In the genomic region with DNA sequence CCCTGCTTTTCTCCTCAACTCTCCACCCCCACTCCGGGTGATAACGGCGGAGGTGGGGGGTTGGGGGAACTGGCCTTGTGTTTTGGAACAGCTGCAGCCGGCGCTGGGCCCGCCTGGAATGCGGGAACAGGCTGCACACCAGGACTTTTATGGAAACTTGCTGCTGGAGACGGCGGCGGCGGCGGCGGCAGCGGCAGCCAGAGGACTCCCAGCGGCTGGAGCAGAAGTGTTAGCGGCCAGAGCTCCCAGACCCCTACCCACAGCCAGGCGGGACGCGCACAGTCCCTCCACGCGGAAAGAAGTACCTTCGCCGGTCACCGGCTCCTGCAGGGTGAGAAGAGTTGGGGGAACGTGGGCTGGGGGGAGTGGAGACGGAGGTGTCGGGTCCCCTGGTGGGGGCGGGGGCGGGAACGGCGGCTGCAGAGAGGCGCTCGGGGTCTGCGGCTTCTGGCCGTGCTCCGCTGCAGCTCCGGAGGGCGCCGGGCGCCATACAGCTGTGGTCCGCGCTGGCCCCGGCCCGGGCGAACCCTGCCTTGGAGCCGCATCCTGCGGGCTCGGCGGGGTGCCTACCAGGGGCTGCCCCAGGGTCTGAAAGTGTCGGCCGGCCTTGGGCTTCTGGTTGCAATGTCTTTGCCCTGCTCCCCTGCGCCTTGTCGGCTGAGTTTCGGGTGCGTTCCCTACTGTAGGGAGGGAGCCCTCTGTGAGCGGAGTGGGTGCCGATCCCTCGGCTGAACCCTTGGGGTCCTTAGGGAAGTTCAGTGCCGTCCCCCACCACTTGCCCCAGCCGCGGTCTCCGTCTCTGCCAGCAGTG, we compare ENCODE assay signal across 8 cellular contexts. TPM values are rescaled to one million over a fixed set of nuclear protein-coding genes. Genes with fewer than 3 reads are reported as not detected.
A peak's percentile ranks its signal among the peaks of the same experiment; 100 is the strongest.
DNase-seq lines count a peak whose midpoint lies in the region; ATAC-seq, FAIRE-seq and TF ChIP-seq lines count a peak whose summit lies in the region.

Gene NEXN, plus strand, starts transcription at position 196 of the 811 bp plus-strand sequence. CDS start 27,483 bp downstream, outside the sequence.

- SMC1A ChIA-PET in GM12878 (lab: Charles Lee; ENCODE audit: uncharacterized antibody, unreplicated experiment), result no interaction called here

- peaks cover 10% of the 10 kb centered on the region for H3K4me1 Mint-ChIP-seq in progenitor cell of endocrine pancreas (ENCODE audit: low read depth)

- RAD21 ChIA-PET in GM12878 (lab: Charles Lee; ENCODE audit: unreplicated experiment), result no interaction called here

- no peak for TF ChIP-seq EP300 in GM12878 (IDR thresholded peaks at IDR 0.05; ENCODE audit: borderline replicate concordance in 1 of 2, control insufficient read depth in 1 of 2, low read depth in 2 of 2, low read length in 2 of 2)

- TF ChIP-seq POLR2A in GM12878 (IDR thresholded peaks at IDR 0.05; ENCODE audit: low read depth, low read length), result no peak

- peak within 1 kb of the TSS; percentile 98 for H3K27ac Mint-ChIP-seq in progenitor cell of endocrine pancreas

- peak within 1 kb of the TSS; percentile 92 for H3K4me3 Mint-ChIP-seq in progenitor cell of endocrine pancreas (ENCODE audit: low read depth)

- H3K9me2 ChIP-seq in PC-9 (ENCODE audit: insufficient read depth) (no peaks in the 10 kb centered on the region), hepatocyte (replicated peaks; ENCODE audit: insufficient read depth) (no peaks in the 10 kb centered on the region)

- H3K4me2 ChIP-seq in PC-9, result peak within 1 kb of the TSS; percentile 96
- H3K4me2 ChIP-seq in GM12878 (ENCODE audit: control insufficient read depth, insufficient read depth), result peak within 1 kb of the TSS; percentile 70
- H3K4me2 ChIP-seq in hepatocyte, result peak within 1 kb of the TSS; percentile 83

- no peaks in the 10 kb centered on the region for H3K9me3 Mint-ChIP-seq in progenitor cell of endocrine pancreas (ENCODE audit: low read depth)

- in situ Hi-C loops in GM12878 (cut with MboI), result no loop called here

- no peaks in the 10 kb centered on the region for H3K36me3 ChIP-seq in PC-9 (ENCODE audit: low read depth)
- no peaks in the 10 kb centered on the region for H3K36me3 ChIP-seq in GM12878 (ENCODE audit: control insufficient read depth in 2 of 2, insufficient read depth in 2 of 2, low read length in 1 of 2)
- H3K36me3 ChIP-seq in hepatocyte (replicated peaks; ENCODE audit: insufficient read depth, low read depth), result no peaks in the 10 kb centered on the region

- H3K27me3 ChIP-seq in PC-9 (ENCODE audit: insufficient read depth, low read depth) (no peaks in the 10 kb centered on the region), GM12878 (replicated peaks in 1 of 2; ENCODE audit: control insufficient read depth in 2 of 2, insufficient read depth in 2 of 2, low read length in 1 of 2) (no peaks in the 10 kb centered on the region; a peak in 1 of 4 replicates), hepatocyte (no peaks in the 10 kb centered on the region)

- no peaks in the 10 kb centered on the region for H3K79me2 ChIP-seq in PC-9 (ENCODE audit: low read depth)
- no peaks in the 10 kb centered on the region for H3K79me2 ChIP-seq in GM12878 (ENCODE audit: control insufficient read depth, insufficient read depth, low read length)
- H3K79me2 ChIP-seq in hepatocyte, result peaks cover 36% of the 10 kb centered on the region

- H3K9me3 ChIP-seq in PC-9 (ENCODE audit: insufficient read depth, low read depth) (no peaks in the 10 kb centered on the region), GM12878 (replicated peaks; ENCODE audit: control insufficient read depth, insufficient read depth, low read length) (no peaks in the 10 kb centered on the region), hepatocyte (ENCODE audit: low read depth) (no peaks in the 10 kb centered on the region)

- WGBS in GM12878 (ENCODE audit: insufficient coverage, insufficient replicate concordance, low lambda C conversion rate, missing lambda C conversion rate), result 3% methylated on average over 54 of the region's 62 CpGs
- WGBS in hepatocyte (ENCODE audit: low lambda C conversion rate, missing lambda C conversion rate), result under 1% methylated on average over 43 of the region's 62 CpGs

- intact Hi-C loops in PC-9 (cut with micrococcal nuclease; ENCODE audit: unreplicated experiment), result no loop called here
- intact Hi-C loops in GM12878 (cut with micrococcal nuclease; ENCODE audit: unreplicated experiment), result no loop called here

- H3K4me3 ChIP-seq in PC-9 (peak within 1 kb of the TSS; percentile 82), GM12878 (peak within 1 kb of the TSS; percentile 62), hepatocyte (peak within 1 kb of the TSS; percentile 84)

- H4K20me1 ChIP-seq in PC-9 (ENCODE audit: insufficient read depth), result no peaks in the 10 kb centered on the region
- H4K20me1 ChIP-seq in GM12878 (ENCODE audit: control insufficient read depth, insufficient read depth), result no peaks in the 10 kb centered on the region
- no peaks in the 10 kb centered on the region for H4K20me1 ChIP-seq in hepatocyte (ENCODE audit: insufficient read depth, poor library complexity, severe bottlenecking)

- no peak for FAIRE-seq in GM12878 (lab: Jason Lieb, UNC)

- BruUV-seq in PC-9 (replicated peaks; lab: Mats Ljungman, UMichigan) (no TSS peak), GM12878 (replicated peaks; lab: Mats Ljungman, UMichigan) (no TSS peak)

- H3K27me3 Mint-ChIP-seq in progenitor cell of endocrine pancreas, result no peaks in the 10 kb centered on the region

- H3K9ac ChIP-seq in GM12878 (ENCODE audit: control insufficient read depth, insufficient read depth, low read length), result no peak within 1 kb of the TSS; the same call in 1 of the 2 replicates

- POLR2A ChIA-PET in PC-9 (lab: Charles Lee; ENCODE audit: unreplicated experiment), result interaction anchor here (0.6 kb wide), 1 partner anchor 263 kb away, joined by 3 read pairs; no protein-coding TSS in a partner anchor
- POLR2A ChIA-PET in GM12878 (lab: Charles Lee), result no interaction called here

- peak within 1 kb of the TSS; percentile 93 for H2AFZ ChIP-seq in PC-9
- peak within 1 kb of the TSS; percentile 65 for H2AFZ ChIP-seq in GM12878 (ENCODE audit: control insufficient read depth, low read depth, low read length)
- H2AFZ ChIP-seq in hepatocyte, result peak within 1 kb of the TSS; percentile 86

- peak; percentile 73 for ATAC-seq in HG02642 (IDR thresholded peaks at IDR 0.05; ENCODE audit: poor library complexity, unreplicated experiment)
- peak; percentile 85 for ATAC-seq in GM12878

- H3K36me3 Mint-ChIP-seq in progenitor cell of endocrine pancreas (ENCODE audit: insufficient read depth), result peaks cover 2% of the 10 kb centered on the region

- CTCF ChIA-PET in PC-9 (lab: Charles Lee) (interaction anchor here (0.6 to 0.8 kb wide), 3 partner anchors 65 to 746 kb away, joined by 3 to 14 read pairs (median 11); no protein-coding TSS in a partner anchor), GM12878 (lab: Yijun Ruan, JAX) (interaction anchor here (0.6 to 1.6 kb wide), 3 partner anchors 17 to 380 kb away, joined by 3 read pairs; no protein-coding TSS in a partner anchor)

- no peak for TF ChIP-seq RAD21 in GM12878 (IDR thresholded peaks at IDR 0.05; ENCODE audit: insufficient read depth, low read depth, low read length)

- H3K27ac ChIP-seq in PC-9 (peak within 1 kb of the TSS; percentile 60), GM12878 (ENCODE audit: control insufficient read depth, insufficient read depth) (no peak within 1 kb of the TSS), hepatocyte (peak within 1 kb of the TSS; percentile 97)

- peaks cover 15% of the 10 kb centered on the region; the same call in 1 of the 2 replicates for H3F3A ChIP-seq in PC-9 (ENCODE audit: insufficient read depth, low read depth)

- no peak for TF ChIP-seq CTCF in PC-9 (conservative IDR thresholded peaks at IDR 0.05)
- no peak for TF ChIP-seq CTCF in GM12878 (IDR thresholded peaks at IDR 0.05 in 2 of 3, conservative IDR thresholded peaks at IDR 0.05 in 1 of 3; ENCODE audit: control insufficient read depth in 2 of 3, extremely low read depth in 1 of 3, insufficient read depth in 1 of 3, low read depth in 3 of 3, low read length in 3 of 3)
- no peak for TF ChIP-seq CTCF in hepatocyte (IDR thresholded peaks at IDR 0.05; ENCODE audit: poor library complexity)
- no peak for TF ChIP-seq CTCF in progenitor cell of endocrine pancreas (IDR thresholded peaks at IDR 0.05; ENCODE audit: unreplicated experiment)

- H3K4me1 ChIP-seq in PC-9 (replicated peaks; ENCODE audit: insufficient read depth) (peaks cover 20% of the 10 kb centered on the region), GM12878 (ENCODE audit: control insufficient read depth, insufficient read depth, low read length) (no peaks in the 10 kb centered on the region), hepatocyte (ENCODE audit: insufficient read depth) (peaks cover 13% of the 10 kb centered on the region)

- DNase-seq in NCI-H146 (lab: John Stamatoyannopoulos, UW) (peak; percentile 61), NCI-H146 treated with DMSO at 0.1 percent for 48 hours (lab: John Stamatoyannopoulos, UW; ENCODE audit: unreplicated experiment) (no peak), PC-9 (peak; percentile 39 to 41), GM12878 (ENCODE audit: low read depth, low spot score) (no peak), hepatocyte (ENCODE audit: low spot score) (peak; percentile 81), progenitor cell of endocrine pancreas (ENCODE audit: low spot score, unreplicated experiment) (peak; percentile 66), SKM-1 (lab: John Stamatoyannopoulos, UW; ENCODE audit: unreplicated experiment) (no peak)

RNA-seq across cellular contexts. Expression of gene NEXN, which starts in this region (rescaled TPM):
- total RNA-seq in PC-9 (2021), result 0.92 and 1.2 TPM in 2 replicates
- 2.3 and 2.8 TPM in 2 replicates for total RNA-seq in GM12878 (2013; cell fraction: nucleolus; rRNA removed)
- total RNA-seq in GM12878 (2014; rRNA removed), result 7.3 and 11.1 TPM in 2 replicates
- total RNA-seq in GM12878 (2014; rRNA removed; fragmentation: Illumina TruSeq; extraction: Trizol), result 19.3 and 22.8 TPM in 2 replicates
- 7.2 and 7.8 TPM in 2 replicates for total RNA-seq in GM12878 (2021)
- polyA plus RNA-seq in GM12878 (2011; ENCODE audit: low read depth), result 2.6 TPM
- 2.5 and 4.0 TPM in 2 replicates for polyA plus RNA-seq in GM12878 (2011; rRNA removed)
- 0.42 and 0.53 TPM in 2 replicates for polyA plus RNA-seq in GM12878 (2011; cell fraction: cytosol; rRNA removed)
- 0.86 and 0.93 TPM in 2 replicates for polyA plus RNA-seq in GM12878 (2011; cell fraction: nucleus; rRNA removed)
- 4.8 and 6.9 TPM in 2 replicates for polyA plus RNA-seq in GM12878 (2012)
- polyA plus RNA-seq in GM12878 (2014; fragmentation: Illumina TruSeq; extraction: Trizol), result 46.6 and 65.6 TPM in 2 replicates
- polyA plus RNA-seq in GM12878 (2014; fragmentation: Nextera tagmentation; extraction: Ambion mirVana), result 10 to 100 TPM; 35.9 to 39.9 TPM
- 7.5 and 10.5 TPM in 2 replicates for polyA plus RNA-seq in GM12878 (2014; rRNA removed)
- 10 to 100 TPM; 13.8 to 17.1 TPM for polyA plus RNA-seq in GM12878 (2016; fragmentation: Nextera tagmentation; extraction: Ambion mirVana)
- 0.51 and 0.62 TPM in 2 replicates for polyA minus RNA-seq in GM12878 (2011; rRNA and poly(A)+ RNA removed)
- polyA minus RNA-seq in GM12878 (2011; cell fraction: cytosol; rRNA and poly(A)+ RNA removed), result 0.31 TPM in 1 of 2 replicates, not detected in the other
- 0.48 and 0.96 TPM in 2 replicates for polyA minus RNA-seq in GM12878 (2011; cell fraction: nucleus; rRNA and poly(A)+ RNA removed)
- 5.1 and 5.3 TPM in 2 replicates for total RNA-seq in hepatocyte
- 11.5 and 12.2 TPM in 2 replicates for polyA plus RNA-seq in hepatocyte
- total RNA-seq in progenitor cell of endocrine pancreas, result 5.9 and 6.5 TPM in 2 replicates

Comparison
In these comparisons a context has a peak if more than half of its experiments do, and no peak if none do; other contexts are left out.
1. DNase-seq: peak in NCI-H146 (single experiment), PC-9 (2 of 2), hepatocyte (single experiment) and progenitor cell of endocrine pancreas (single experiment); none in NCI-H146 treated with DMSO at 0.1 percent for 48 hours (single experiment), GM12878 (single experiment) and SKM-1 (single experiment).
2. Peak in every context shown above with its lines, with median percentiles within 50 percentile points of each other: H2AFZ ChIP-seq, H3K4me2 ChIP-seq and H3K4me3 ChIP-seq.